Comparison of ENCODE assay signal across 20 cellular contexts in the genomic region with DNA sequence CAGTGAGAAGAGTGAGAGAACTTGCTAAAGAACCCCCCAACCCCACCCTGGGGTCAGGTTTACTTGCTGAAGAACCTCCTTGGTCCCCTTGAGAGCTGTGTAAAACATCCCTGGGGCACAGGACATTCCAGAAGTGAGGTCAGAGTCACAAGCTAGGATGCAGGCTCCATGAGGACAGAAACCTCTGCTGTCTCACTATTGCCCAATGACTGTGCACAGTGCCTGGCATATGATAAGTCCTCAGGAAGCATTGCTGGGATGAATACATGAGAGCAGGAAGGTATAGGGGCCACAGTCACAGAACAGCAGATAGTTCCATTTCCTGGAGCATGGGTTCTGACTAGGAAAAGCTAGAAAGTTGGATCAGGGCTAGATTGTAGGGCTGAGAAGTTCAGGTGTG. TPM values are rescaled to one million over a fixed set of nuclear protein-coding genes. Genes with fewer than 3 reads are reported as not detected.
DNase-seq lines count a peak whose midpoint lies in the region; ATAC-seq and TF ChIP-seq lines count a peak whose summit lies in the region.
"Had no signal": no experiment of that assay in that cellular context is flagged by ENCODE, and none has a peak within 500 bp of the region (broad histone marks: within the 10 kb centered on the region; RNA-seq: fewer than 3 reads in every experiment).

No MANE protein-coding gene starts in this region.

- peak overlapping the region; percentile 81 for H3K4ac ChIP-seq in IMR-90 (ENCODE audit: low read depth, low read length)

- H2BK5ac ChIP-seq in IMR-90 (ENCODE audit: low read depth, low read length, poor library complexity, severe bottlenecking), result peak overlapping the region; percentile 67

- H4K91ac ChIP-seq in IMR-90 (ENCODE audit: insufficient read depth, low read depth, low read length), result peak overlapping the region; percentile 38; the same call in 1 of the 2 replicates

- no peak overlapping the region for H2AFZ ChIP-seq in ACC112 (ENCODE audit: low read length, unreplicated experiment)
- no peak overlapping the region for H2AFZ ChIP-seq in IMR-90 (replicated peaks; ENCODE audit: low read length, poor library complexity)
- no peak overlapping the region for H2AFZ ChIP-seq in OCI-LY7 (ENCODE audit: low read length)

- peaks cover 78% of the 10 kb centered on the region for H3K4me1 ChIP-seq in ACC112 (ENCODE audit: control insufficient read depth, insufficient read depth, low read length, unreplicated experiment)
- H3K4me1 ChIP-seq in IMR-90 (ENCODE audit: control insufficient read depth, insufficient read depth, low read length), result peaks cover 31% of the 10 kb centered on the region
- H3K4me1 ChIP-seq in OCI-LY7 (ENCODE audit: insufficient read depth, low read length, poor library complexity, severe bottlenecking), result no peaks in the 10 kb centered on the region
- H3K4me1 ChIP-seq: gastrocnemius medialis had no signal

- no peak for TF ChIP-seq POLR2A in IMR-90 (IDR thresholded peaks at IDR 0.05; ENCODE audit: low read depth, low read length)

- peak overlapping the region; percentile 62 for H3K23ac ChIP-seq in IMR-90 (ENCODE audit: low read depth, low read length)

- H3K9me3 ChIP-seq in IMR-90 (ENCODE audit: control insufficient read depth, insufficient read depth, low read length) (no peaks in the 10 kb centered on the region), OCI-LY7 (ENCODE audit: low read length) (no peaks in the 10 kb centered on the region)
- H3K9me3 ChIP-seq: gastrocnemius medialis had no signal

- ATAC-seq in IMR-90 (ENCODE audit: low read depth) (no peak), left cardiac atrium (no peak)
- ATAC-seq: CD8-positive, alpha-beta T cell; effector memory CD8-positive, alpha-beta T cell; natural killer cell treated with Interleukin-12 subunit alpha and Interleukin-12 subunit beta and Interleukin-15 and Interleukin-18, amount 100 ng/mL, for 72 hours; stimulated activated naive CD8-positive, alpha-beta T cell treated with anti-CD3 and anti-CD28 coated beads, Interleukin-15, Interleukin-2, amounts not matched to agents 100 U/mL and 50 U/mL, for 24 hours had no signal

- peak overlapping the region; percentile 59 for H2BK120ac ChIP-seq in IMR-90 (ENCODE audit: low read depth, low read length)

- H3K27ac ChIP-seq in ACC112 (ENCODE audit: low read depth, low read length) (peak overlapping the region; percentile 100), IMR-90 (ENCODE audit: insufficient read depth, low read length) (no peak overlapping the region), brain microvascular endothelial cell (peak overlapping the region; percentile 15), OCI-LY7 (ENCODE audit: low read depth, low read length, poor library complexity, severe bottlenecking) (no peak overlapping the region)
- H3K27ac ChIP-seq: cardiac muscle cell, gastrocnemius medialis, HL-60 had no signal

- H2BK20ac ChIP-seq in IMR-90 (ENCODE audit: low read depth, low read length), result peak overlapping the region; percentile 63; the same call in 1 of the 2 replicates

- intact Hi-C loops in IMR-90 (cut with micrococcal nuclease), result no loop called here
- intact Hi-C loops in left cardiac atrium (cut with DNase I), result no loop called here
- intact Hi-C loops in OCI-LY7 (cut with micrococcal nuclease; ENCODE audit: unreplicated experiment), result no loop called here

- H3K18ac ChIP-seq in IMR-90 (ENCODE audit: low read depth, low read length), result peak overlapping the region; percentile 2; the same call in 1 of the 2 replicates

- H3K79me2 ChIP-seq in ACC112 (ENCODE audit: control insufficient read depth, insufficient read depth, low read length, unreplicated experiment), result peaks cover 64% of the 10 kb centered on the region
- H3K79me2 ChIP-seq in OCI-LY7 (ENCODE audit: insufficient read depth, low read depth, low read length), result no peaks in the 10 kb centered on the region

- peaks cover 44 to 76% of the 10 kb centered on the region in 2 experiments for H3K79me1 ChIP-seq in IMR-90 (ENCODE audit: low read depth in 1 of 2, low read length in 2 of 2)

- no peak overlapping the region for H3K56ac ChIP-seq in IMR-90 (ENCODE audit: extremely low read depth, insufficient read depth, low read length)

- H3K4me2 ChIP-seq in IMR-90 (ENCODE audit: low read depth, low read length) (no peak overlapping the region), OCI-LY7 (ENCODE audit: low read length) (no peak overlapping the region)

- peak overlapping the region; percentile 12 for H2AK9ac ChIP-seq in IMR-90 (replicated peaks; ENCODE audit: low read depth, low read length, poor library complexity)

- dilution Hi-C loops in IMR-90 (cut with HindIII; ENCODE audit: low sequenced_read_pairs, unreplicated experiment), result no loop called here

- H4K20me1 ChIP-seq in IMR-90 (ENCODE audit: insufficient read depth, low read length), result peaks cover 4% of the 10 kb centered on the region; the same call in 1 of the 2 replicates
- H4K20me1 ChIP-seq in OCI-LY7 (ENCODE audit: insufficient read depth, low read length), result no peaks in the 10 kb centered on the region

- no peak overlapping the region for H3K9ac ChIP-seq in IMR-90 (ENCODE audit: low read depth, low read length)

- peaks cover 36% of the 10 kb centered on the region for H3K9me1 ChIP-seq in IMR-90 (ENCODE audit: insufficient read depth, low read length)

- H3K36me3 ChIP-seq in ACC112 (ENCODE audit: insufficient read depth, low read length) (peaks cover 45% of the 10 kb centered on the region), IMR-90 (ENCODE audit: control insufficient read depth, insufficient read depth, low read length) (peaks cover 14% of the 10 kb centered on the region), brain microvascular endothelial cell (replicated peaks) (peaks cover 23% of the 10 kb centered on the region), OCI-LY7 (ENCODE audit: insufficient read depth, low read length) (no peaks in the 10 kb centered on the region)
- H3K36me3 ChIP-seq: cardiac muscle cell, gastrocnemius medialis had no signal

- peak overlapping the region; percentile 1 to 75; a peak in 2 of 4 replicates for H4K8ac ChIP-seq in IMR-90 (ENCODE audit: low read depth in 2 of 2, low read length in 2 of 2)

- no peak for TF ChIP-seq RAD21 in IMR-90 (IDR thresholded peaks at IDR 0.05; ENCODE audit: low read length)

- peak overlapping the region; percentile 59 for H2AK5ac ChIP-seq in IMR-90 (ENCODE audit: low read depth, low read length)

- in situ Hi-C loops in IMR-90 (cut with MboI; ENCODE audit: low sequenced_read_pairs), result no loop called here
- in situ Hi-C loops in brain microvascular endothelial cell (cut with HindIII; ENCODE audit: low pct_ligation_motif_present, low sequenced_read_pairs), result no loop called here

- no peaks in the 10 kb centered on the region for H3K27me3 ChIP-seq in ACC112 (ENCODE audit: insufficient read depth, low read length)
- no peaks in the 10 kb centered on the region for H3K27me3 ChIP-seq in IMR-90 (ENCODE audit: control insufficient read depth, insufficient read depth, low read length)
- no peaks in the 10 kb centered on the region for H3K27me3 ChIP-seq in brain microvascular endothelial cell (replicated peaks)
- H3K27me3 ChIP-seq: cardiac muscle cell, gastrocnemius medialis had no signal

- BruUV-seq in IMR-90 (replicated peaks; lab: Mats Ljungman, UMichigan) (no TSS peak), OCI-LY7 (replicated peaks; lab: Mats Ljungman, UMichigan) (no TSS peak)

- H2BK15ac ChIP-seq in IMR-90 (ENCODE audit: low read depth, low read length), result peak overlapping the region; percentile 78; the same call in 2 of the 3 replicates

- CTCF ChIA-PET in IMR-90 (lab: Yijun Ruan, JAX), result interaction anchor here (1.6 kb wide), 1 partner anchor 14 kb away, joined by 8 read pairs; no protein-coding TSS in a partner anchor
- CTCF ChIA-PET in OCI-LY7 (lab: Charles Lee; ENCODE audit: unreplicated experiment), result interaction anchor here (0.6 kb wide), 1 partner anchor 15 kb away, joined by 3 read pairs; no protein-coding TSS in a partner anchor

- POLR2A ChIA-PET in IMR-90 (lab: Charles Lee; ENCODE audit: unreplicated experiment) (no interaction called here), OCI-LY7 (lab: Charles Lee) (no interaction called here)

- peak overlapping the region; percentile 68 for H3K14ac ChIP-seq in IMR-90 (replicated peaks; ENCODE audit: low read depth, low read length)

- no peak overlapping the region for H3K4me3 ChIP-seq in ACC112 (ENCODE audit: low read depth, low read length)
- no peak overlapping the region for H3K4me3 ChIP-seq in IMR-90 (ENCODE audit: insufficient read depth, low read depth, low read length)
- H3K4me3 ChIP-seq in brain microvascular endothelial cell (ENCODE audit: low read depth, low read length), result no peak overlapping the region
- no peak overlapping the region for H3K4me3 ChIP-seq in OCI-LY7 (ENCODE audit: low read depth, low read length, poor library complexity, severe bottlenecking)
- H3K4me3 ChIP-seq: cardiac muscle cell, gastrocnemius medialis had no signal

- no peak overlapping the region; the same call in 1 of the 2 replicates for H4K5ac ChIP-seq in IMR-90 (ENCODE audit: low read depth, low read length)

- TF ChIP-seq CTCF in IMR-90 (conservative IDR thresholded peaks at IDR 0.05; ENCODE audit: low read depth, low read length), result no peak
- TF ChIP-seq CTCF in brain microvascular endothelial cell (IDR thresholded peaks at IDR 0.05; ENCODE audit: low read depth, low read length, missing control alignments), result no peak
- no peak for TF ChIP-seq CTCF in OCI-LY7 (conservative IDR thresholded peaks at IDR 0.05; ENCODE audit: low read length)

- no peaks in the 10 kb centered on the region for H3K9me2 ChIP-seq in OCI-LY7 (ENCODE audit: insufficient read depth, low read length)

- peak; percentile 57 for DNase-seq in IMR-90
- DNase-seq in brain microvascular endothelial cell, result no peak
- peak; percentile 73 for DNase-seq in kidney tubule cell (ENCODE audit: low spot score)
- DNase-seq in left cardiac atrium, result no peak
- DNase-seq in NCI-H2081 (lab: John Stamatoyannopoulos, UW), result no peak
- DNase-seq in superior temporal gyrus (ENCODE audit: extremely low spot score), result no peak
- DNase-seq in OCI-LY7 (ENCODE audit: low spot score), result no peak
- DNase-seq: activated CD4-positive, alpha-beta T cell treated with anti-CD3 and anti-CD28 coated beads for 48 hours; activated naive CD4-positive, alpha-beta T cell treated with anti-CD3 and anti-CD28 coated beads for 36 hours; CD8-positive, alpha-beta T cell; effector memory CD8-positive, alpha-beta T cell; gastrocnemius medialis; NCI-H146; NCI-H446; SHP77; stimulated activated naive CD8-positive, alpha-beta T cell treated with anti-CD3 and anti-CD28 coated beads, Interleukin-15, Interleukin-2, amounts not matched to agents 100 U/mL and 50 U/mL, for 24 hours had no signal

TF ChIP-seq in IMR-90, 13 proteins besides CTCF, POLR2A, EP300 and RAD21:
- TF ChIP-seq NFE2L2 (IDR thresholded peaks at IDR 0.05; ENCODE audit: low read depth, low read length) (no peak), CEBPB (IDR thresholded peaks at IDR 0.05; ENCODE audit: low read depth, low read length) (peak; percentile 91)
TF ChIP-seq in IMR-90: peak in this region for 1.

RNA-seq across cellular contexts. Expression of a gene that starts 18.4 kb away (rescaled TPM):
- total RNA-seq in IMR-90 (2012; rRNA removed) (280 and 281 TPM in 2 replicates), left cardiac atrium (10 to 100 TPM in 1 of 2 donors, 1 to 10 TPM in 1; 9.5 to 13.5 TPM), OCI-LY7 (2022) (not detected in 2 replicates)
- 153 and 178 TPM in 2 replicates for polyA plus RNA-seq in IMR-90 (2012; rRNA removed)
- polyA plus RNA-seq in IMR-90 (2012; cell fraction: cytosol; rRNA removed), result 55.3 and 126 TPM in 2 replicates
- polyA plus RNA-seq in IMR-90 (2012; cell fraction: nucleus; rRNA removed; ENCODE audit: low replicate concordance), result 66.2 and 102 TPM in 2 replicates
- not detected in 2 replicates for total RNA-seq in OCI-LY7 (2014; rRNA removed; shearing (Covaris generic))

Comparison
In these comparisons a context has a peak if more than half of its experiments do, and no peak if none do; other contexts are left out.
1. H3K27ac ChIP-seq: peak in ACC112 (single experiment) and brain microvascular endothelial cell (single experiment); none in IMR-90 (single experiment) and OCI-LY7 (single experiment).
2. DNase-seq: peak in IMR-90 (single experiment) and kidney tubule cell (single experiment); none in brain microvascular endothelial cell (single experiment), left cardiac atrium (single experiment), NCI-H2081 (0 of 2), superior temporal gyrus (single experiment) and OCI-LY7 (single experiment).
3. RNA of a gene that starts 18.4 kb away (total RNA-seq): 280 to 281 TPM in IMR-90; 9.5 to 13.5 TPM in left cardiac atrium and not detected in OCI-LY7; every median in the first group is over 10 times any median in the second.